In the genomic region with DNA sequence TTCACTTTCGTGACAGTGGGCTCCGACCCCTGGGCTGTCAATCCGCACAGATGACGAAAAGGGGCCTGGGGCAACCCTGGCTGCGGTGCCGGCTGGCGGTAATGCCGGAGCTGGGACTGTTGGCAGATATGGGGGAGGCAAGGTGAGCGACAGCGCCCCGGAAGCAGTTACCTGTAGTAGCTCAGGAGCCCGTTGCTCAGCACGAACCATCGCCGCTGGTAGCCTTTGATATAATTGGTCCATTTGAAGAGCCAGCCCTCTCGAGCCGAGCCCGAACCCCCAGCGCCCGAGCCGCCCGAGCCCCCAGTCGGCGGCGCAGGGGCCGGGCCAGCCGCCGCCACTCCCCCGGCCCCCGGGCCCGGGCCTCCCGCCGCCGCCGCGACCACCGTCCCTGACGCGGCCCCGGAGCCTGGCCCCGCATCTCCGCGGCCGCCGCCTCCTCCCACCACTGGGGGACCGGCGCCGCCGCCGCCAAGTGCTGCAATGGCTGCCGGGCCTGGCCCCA, we compare ENCODE assay signal across 8 cellular contexts. TPM values are rescaled to one million over a fixed set of nuclear protein-coding genes. Genes with fewer than 3 reads are reported as not detected.
DNase-seq lines count a peak whose midpoint lies in the region; ATAC-seq, FAIRE-seq and TF ChIP-seq lines count a peak whose summit lies in the region.

No MANE protein-coding gene starts in this region.

- intact Hi-C loops in heart right ventricle (cut with DNase I) (loop anchor here in 7 of 10 donors (5.0 to 10.0 kb wide), 4 partner anchors 50 to 63 kb away; a partner anchor contains a TSS), psoas muscle (cut with DNase I) (loop anchor here in 1 of 2 donors (5.0 kb wide), 1 partner anchor 52 kb away; a partner anchor contains a TSS)

- H3K36me3 ChIP-seq in heart right ventricle (peaks cover 0 to 16% (median 2%) of the 10 kb centered on the region in 9 donors), psoas muscle (ENCODE audit: insufficient read depth in 1 of 2, low read depth in 1 of 2) (peaks cover 0 to 4% of the 10 kb centered on the region in 2 donors)

- no peak for FAIRE-seq in urothelium cell line (lab: Jason Lieb, UNC)

- peaks cover 0 to 53% (median 45%) of the 10 kb centered on the region in 9 donors for H3K4me1 ChIP-seq in heart right ventricle
- H3K4me1 ChIP-seq in psoas muscle: peaks cover 39% of the 10 kb centered on the region

- no peaks in the 10 kb centered on the region for H3K27me3 ChIP-seq in heart right ventricle
- H3K27me3 ChIP-seq in psoas muscle (ENCODE audit: insufficient read depth in 3 of 3, low read length in 2 of 3): no peaks in the 10 kb centered on the region

- DNase-seq in NCI-H2081 (lab: John Stamatoyannopoulos, UW) (peak; percentile 15 to 70), NCI-H2081 treated with DMSO at 0.1 percent for 48 hours (lab: John Stamatoyannopoulos, UW) (no peak), RKO (ENCODE audit: low spot score) (peak; percentile 45), heart right ventricle (peak; percentile 31 to 43), psoas muscle (peak; percentile 29 to 76), urothelium cell line (ENCODE audit: low spot score) (peak; percentile 29)
- DNase-seq in activated naive CD4-positive, alpha-beta T cell treated with anti-CD3 and anti-CD28 coated beads, Interleukin-2, amount 50 U/mL, for 16 hours: peak; percentile 66

- H3K27ac ChIP-seq in heart right ventricle: peak overlapping the region; percentile 71 to 97 (median 92)
- H3K27ac ChIP-seq in psoas muscle: peak overlapping the region; percentile 98

- H3K4me3 ChIP-seq in heart right ventricle (peak overlapping the region; percentile 66 to 93 (median 86)), psoas muscle (peak overlapping the region; percentile 92)

- TF ChIP-seq CTCF in heart right ventricle (IDR thresholded peaks at IDR 0.05) (peak in 2 of 9 donors; percentile 10 to 13), psoas muscle (IDR thresholded peaks at IDR 0.05) (no peak)

- H3K9me3 ChIP-seq in heart right ventricle: no peaks in the 10 kb centered on the region
- H3K9me3 ChIP-seq in psoas muscle: no peaks in the 10 kb centered on the region

- 1% methylated on average over 26 to 51 of the region's 51 CpGs for WGBS in heart right ventricle, 2 donors
- WGBS in psoas muscle, 3 donors: 0 to 1% (median 0%) methylated on average over 42 to 51 of the region's 51 CpGs

- ATAC-seq in HG03139 (IDR thresholded peaks at IDR 0.05; ENCODE audit: unreplicated experiment) (peak; percentile 14), heart right ventricle (no peak), psoas muscle (no peak)

RNA-seq across cellular contexts. Expression of a gene that starts 0.4 kb away (rescaled TPM):
- 10 to 100 TPM; 30.2 to 46.8 (median 39.3) TPM for total RNA-seq in heart right ventricle
- polyA plus RNA-seq in heart right ventricle: 10 to 100 TPM; 11.2 to 13.8 TPM
- 10 to 100 TPM; 43.3 to 51.2 (median 48.6) TPM for total RNA-seq in psoas muscle
- polyA plus RNA-seq in psoas muscle: 10 to 100 TPM; 12.9 to 41.8 (median 30.4) TPM

RNA-seq across cellular contexts. Expression of a gene that starts 53.7 kb away (rescaled TPM):
- total RNA-seq in heart right ventricle (10 to 100 TPM; 20.2 to 30.4 (median 25.2) TPM), psoas muscle (10 to 100 TPM; 29.6 to 47.8 (median 41.0) TPM)
- polyA plus RNA-seq in heart right ventricle (10 to 100 TPM in 1 of 2 donors, 1 to 10 TPM in 1; 9.0 to 13.8 TPM), psoas muscle (10 to 100 TPM; 23.9 to 47.9 (median 26.4) TPM)
